Comparison of ENCODE assay signal across 8 cellular contexts in genomic region chr6:31727034-31727716, GRCh38. TPM values are rescaled to one million over a fixed set of nuclear protein-coding genes. Genes with fewer than 3 reads are reported as not detected.
DNase-seq lines count a peak whose midpoint lies in the region; ATAC-seq and TF ChIP-seq lines count a peak whose summit lies in the region.

No MANE protein-coding gene starts in this region.

- TF ChIP-seq CTCF in OCI-LY1 (IDR thresholded peaks at IDR 0.05; ENCODE audit: low read length) (no peak), thyroid gland (IDR thresholded peaks at IDR 0.05) (no peak)

- peak overlapping the region; percentile 53 for H3K4me3 Mint-ChIP-seq in activated T-cell treated with anti-CD3 and anti-CD28 coated beads, Interleukin-2, amount 50 U/mL, for 4 hours

- ATAC-seq in activated T-cell treated with anti-CD3 and anti-CD28 coated beads, Interleukin-2, amount 50 U/mL, for 4 hours: no peak
- ATAC-seq in HG03457 (IDR thresholded peaks at IDR 0.05; ENCODE audit: unreplicated experiment): no peak

- H3K4me2 ChIP-seq in OCI-LY1 (ENCODE audit: low read length): peak overlapping the region; percentile 42

- H3K9me2 ChIP-seq in OCI-LY1 (ENCODE audit: low read depth, low read length): no peaks in the 10 kb centered on the region

- TF ChIP-seq POLR2A in thyroid gland (IDR thresholded peaks at IDR 0.05): no peak

- no peaks in the 10 kb centered on the region for H4K20me1 ChIP-seq in OCI-LY1 (ENCODE audit: insufficient read depth, low read length)

- DNase-seq in activated T-cell treated with anti-CD3 and anti-CD28 coated beads, Interleukin-2, amount 50 U/mL, for 4 hours: no peak
- no peak for DNase-seq in activated T-cell treated with anti-CD3 and anti-CD28 coated beads, Interleukin-2, amount 50 U/mL, for 48 hours
- DNase-seq in globus pallidus (ENCODE audit: low spot score) (peak; percentile 42), thyroid gland (no peak), retina (no peak), NCI-H226 (no peak)

- H3K27ac ChIP-seq in OCI-LY1 (ENCODE audit: low read depth, low read length, poor library complexity, severe bottlenecking) (peak overlapping the region; percentile 93), thyroid gland (peak overlapping the region in 2 of 3 donors; percentile 93 to 98)

- H3K4me3 ChIP-seq in OCI-LY1 (ENCODE audit: low read depth, low read length, poor library complexity, severe bottlenecking) (peak overlapping the region; percentile 1), thyroid gland (replicated peaks in 1 of 3) (no peak overlapping the region)

- H3K27me3 Mint-ChIP-seq in activated T-cell treated with anti-CD3 and anti-CD28 coated beads, Interleukin-2, amount 50 U/mL, for 4 hours (ENCODE audit: low read depth): no peaks in the 10 kb centered on the region

- H2AFZ ChIP-seq in OCI-LY1 (ENCODE audit: low read length): no peak overlapping the region

- intact Hi-C loops in thyroid gland (cut with DNase I): loop anchor here (10.0 kb wide), 1 partner anchor 108 kb away; no protein-coding TSS in a partner anchor

- peaks cover 13% of the 10 kb centered on the region for H3F3A ChIP-seq in OCI-LY1 (ENCODE audit: insufficient read depth, low read length)

- no peaks in the 10 kb centered on the region for H3K79me2 ChIP-seq in OCI-LY1 (ENCODE audit: insufficient read depth, low read length)

- H3K9me3 ChIP-seq in OCI-LY1 (ENCODE audit: low read length) (no peaks in the 10 kb centered on the region), thyroid gland (no peaks in the 10 kb centered on the region)

- 77% methylated on average over 7 of the region's 7 CpGs for WGBS in thyroid gland, 2 donors

- H3K4me1 Mint-ChIP-seq in activated T-cell treated with anti-CD3 and anti-CD28 coated beads, Interleukin-2, amount 50 U/mL, for 4 hours (ENCODE audit: low read depth): peaks cover 48% of the 10 kb centered on the region

- peaks cover 35% of the 10 kb centered on the region for H3K4me1 ChIP-seq in OCI-LY1 (ENCODE audit: insufficient read depth, low read length, severe bottlenecking)
- H3K4me1 ChIP-seq in thyroid gland: peaks cover 24 to 40% of the 10 kb centered on the region in 2 donors

- H3K36me3 Mint-ChIP-seq in activated T-cell treated with anti-CD3 and anti-CD28 coated beads, Interleukin-2, amount 50 U/mL, for 4 hours (ENCODE audit: insufficient read depth): peaks cover 11% of the 10 kb centered on the region

- H3K27me3 ChIP-seq in OCI-LY1 (ENCODE audit: insufficient read depth, low read length): no peaks in the 10 kb centered on the region
- no peaks in the 10 kb centered on the region for H3K27me3 ChIP-seq in thyroid gland

- no peaks in the 10 kb centered on the region for H3K9me3 Mint-ChIP-seq in activated T-cell treated with anti-CD3 and anti-CD28 coated beads, Interleukin-2, amount 50 U/mL, for 4 hours

- peak overlapping the region; percentile 32; the same call in 1 of the 2 replicates for H3K9ac ChIP-seq in OCI-LY1 (ENCODE audit: low read length)

- H3K36me3 ChIP-seq in OCI-LY1 (ENCODE audit: insufficient read depth, low read length) (peaks cover 25% of the 10 kb centered on the region), thyroid gland (peaks cover 15 to 20% of the 10 kb centered on the region in 2 donors)

RNA-seq across cellular contexts. Expression of gene DDAH2, which starts 1.9 kb away (rescaled TPM):
- 1 to 10 TPM; 3.4 to 3.9 (median 3.5) TPM for total RNA-seq in activated T-cell treated with anti-CD3 and anti-CD28 coated beads, Interleukin-2, amount 50 U/mL, for 4 hours
- 100 to 1,000 TPM in 3 of 4 donors, 10 to 100 TPM in 1; 99.9 to 117 (median 114) TPM for total RNA-seq in thyroid gland

RNA-seq across cellular contexts. Expression of gene MPIG6B, which starts 4.0 kb away (rescaled TPM):
- under 1 TPM in 2 of 3 donors, not detected in 1; 0.33 to 0.55 TPM for total RNA-seq in activated T-cell treated with anti-CD3 and anti-CD28 coated beads, Interleukin-2, amount 50 U/mL, for 4 hours
- total RNA-seq in thyroid gland: 1 to 10 TPM in 1 of 4 donors, under 1 TPM in 1, not detected in 2; 0.54 to 1.8 TPM

RNA-seq across cellular contexts. Expression of gene LY6G6C, which starts 5.6 kb away (rescaled TPM):
- not detected for total RNA-seq in activated T-cell treated with anti-CD3 and anti-CD28 coated beads, Interleukin-2, amount 50 U/mL, for 4 hours
- total RNA-seq in thyroid gland: not detected

RNA-seq across cellular contexts. Expression of gene CLIC1, which starts 9.2 kb away (rescaled TPM):
- total RNA-seq in activated T-cell treated with anti-CD3 and anti-CD28 coated beads, Interleukin-2, amount 50 U/mL, for 4 hours: 100 to 1,000 TPM; 344 to 370 (median 353) TPM
- total RNA-seq in thyroid gland: 100 to 1,000 TPM; 222 to 314 (median 247) TPM

RNA-seq across cellular contexts. Expression of gene LY6G6D, which starts 12.0 kb away (rescaled TPM):
- total RNA-seq in activated T-cell treated with anti-CD3 and anti-CD28 coated beads, Interleukin-2, amount 50 U/mL, for 4 hours: not detected
- not detected for total RNA-seq in thyroid gland

Comparison
In these comparisons a context has a peak if more than half of its experiments do, and no peak if none do; other contexts are left out.
1. RNA of gene DDAH2, which starts 1.9 kb away (total RNA-seq): 99.9 to 117 TPM in thyroid gland; 3.4 to 3.9 TPM in activated T-cell treated with anti-CD3 and anti-CD28 coated beads, Interleukin-2, amount 50 U/mL, for 4 hours; every median in the first group is over 10 times any median in the second.